ENCODE assay signal across 18 cellular contexts in genomic region chr15:100875976-100876375, GRCh38. TPM values are rescaled to one million over a fixed set of nuclear protein-coding genes. Genes with fewer than 3 reads are reported as not detected.
A peak's percentile ranks its signal among the peaks of the same experiment; 100 is the strongest.
DNase-seq lines count a peak whose midpoint lies in the region; ATAC-seq and TF ChIP-seq lines count a peak whose summit lies in the region.
"Had no signal": no experiment of that assay in that cellular context is flagged by ENCODE, and none has a peak within 500 bp of the region (broad histone marks: within the 10 kb centered on the region; RNA-seq: fewer than 3 reads in every experiment).

No MANE protein-coding gene starts in this region.

- H3K9ac ChIP-seq in neuronal stem cell (ENCODE audit: low read depth, low read length, poor library complexity), result no peak overlapping the region
- H3K9ac ChIP-seq: BLaER1, GM23248 had no signal

- H3K4me1 ChIP-seq in neuronal stem cell (ENCODE audit: control insufficient read depth in 2 of 2, insufficient read depth in 1 of 2, low read depth in 1 of 2, low read length in 2 of 2) (peaks cover 0 to 12% of the 10 kb centered on the region in 2 donors), BE2C (no peaks in the 10 kb centered on the region)

- H3K14ac ChIP-seq in neuronal stem cell (ENCODE audit: low read length), result no peak overlapping the region

- H2AFZ ChIP-seq in neuronal stem cell (ENCODE audit: low read length), result no peak overlapping the region
- H2AFZ ChIP-seq: GM23248 had no signal

- H2BK12ac ChIP-seq in neuronal stem cell (ENCODE audit: low read length), result no peak overlapping the region

- no peak overlapping the region for H2BK5ac ChIP-seq in neuronal stem cell (ENCODE audit: low read length)

- H3K27me3 ChIP-seq in neuronal stem cell (ENCODE audit: control insufficient read depth in 3 of 3, insufficient read depth in 3 of 3, low read depth in 1 of 3, low read length in 3 of 3) (peaks cover 8 to 53% (median 27%) of the 10 kb centered on the region in 3 experiments), BE2C (peaks cover 17% of the 10 kb centered on the region)

- no peak overlapping the region for H3K4me2 ChIP-seq in neuronal stem cell (ENCODE audit: insufficient read depth, low read length, poor library complexity, severe bottlenecking)
- H3K4me2 ChIP-seq: BLaER1 had no signal

- H4K8ac ChIP-seq in neuronal stem cell (ENCODE audit: low read depth, low read length), result no peak overlapping the region

- H3K36me3 ChIP-seq in neuronal stem cell (replicated peaks in 1 of 2; ENCODE audit: control insufficient read depth in 2 of 2, insufficient read depth in 2 of 2, low read length in 2 of 2), result no peaks in the 10 kb centered on the region
- no peaks in the 10 kb centered on the region for H3K36me3 ChIP-seq in BE2C
- H3K36me3 ChIP-seq: BLaER1 had no signal

- ATAC-seq in Right ventricle myocardium inferior, result no peak
- ATAC-seq in Right ventricle myocardium superior (ENCODE audit: poor library complexity), result no peak
- ATAC-seq: GM12878, HCT116 had no signal

- H3K27ac ChIP-seq in neuronal stem cell (replicated peaks; ENCODE audit: low read length), result no peak overlapping the region
- H3K27ac ChIP-seq: BLaER1, C4-2B, GM23248 had no signal

- H3K23ac ChIP-seq in neuronal stem cell (ENCODE audit: low read depth, low read length, poor library complexity), result no peak overlapping the region

- no peaks in the 10 kb centered on the region for H3K79me1 ChIP-seq in neuronal stem cell (ENCODE audit: low read depth, low read length)

- H3K4ac ChIP-seq in neuronal stem cell (ENCODE audit: low read length), result no peak overlapping the region

- DNase-seq in Right ventricle myocardium inferior (ENCODE audit: missing footprints) (peak; percentile 62), Right ventricle myocardium superior (no peak), epithelial cell of esophagus (ENCODE audit: low read depth) (peak; percentile 45), neuronal stem cell (ENCODE audit: low spot score) (no peak), BE2C (no peak), NCI-H2029 (lab: John Stamatoyannopoulos, UW) (no peak)
- DNase-seq: CD4-positive, alpha-beta T cell; CD8-positive, alpha-beta memory T cell; DMS 273 treated with DMSO at 0.1 percent for 48 hours; DMS79; EL; GDM1; GM23248; H9 had no signal

- H2BK15ac ChIP-seq in neuronal stem cell (ENCODE audit: low read length), result no peak overlapping the region

- no peak overlapping the region for H3K4me3 ChIP-seq in epithelial cell of esophagus (ENCODE audit: low read length)
- H3K4me3 ChIP-seq in neuronal stem cell (ENCODE audit: low read length in 2 of 2), result no peak overlapping the region
- H3K4me3 ChIP-seq in BE2C (ENCODE audit: low read depth, low read length), result no peak overlapping the region
- H3K4me3 ChIP-seq: BLaER1, GM12878, GM23248 had no signal

- H3K9me3 ChIP-seq in neuronal stem cell (replicated peaks in 1 of 2; ENCODE audit: control insufficient read depth in 2 of 2, insufficient read depth in 1 of 2, low read depth in 1 of 2, low read length in 2 of 2) (peaks cover 0 to 5% of the 10 kb centered on the region in 2 donors), BE2C (no peaks in the 10 kb centered on the region)

- WGBS in neuronal stem cell (ENCODE audit: extremely low coverage in 2 of 2, insufficient read length in 2 of 2, insufficient replicate concordance in 1 of 2), 2 donors, result no CpG with 5 or more reads among the region's 7 CpGs

- H2AK5ac ChIP-seq in neuronal stem cell (ENCODE audit: low read depth, low read length), result no peak overlapping the region

- H3K18ac ChIP-seq in neuronal stem cell (ENCODE audit: low read length), result peak overlapping the region; percentile 65

- H4K91ac ChIP-seq in neuronal stem cell (ENCODE audit: low read depth, low read length, poor library complexity), result no peak overlapping the region

- intact Hi-C loops in Right ventricle myocardium inferior (cut with DNase I) (no loop called here), Right ventricle myocardium superior (cut with DNase I) (loop anchor here (10.0 kb wide), 1 partner anchor 59 kb away; no protein-coding TSS in a partner anchor)

- TF ChIP-seq CTCF in epithelial cell of esophagus (IDR thresholded peaks at IDR 0.05; ENCODE audit: insufficient read depth, low read depth, low read length, missing control alignments) (no peak), BE2C (IDR thresholded peaks at IDR 0.05; ENCODE audit: low read depth, low read length) (no peak)

- no peak overlapping the region for H2BK120ac ChIP-seq in neuronal stem cell (ENCODE audit: low read depth, low read length)

RNA-seq across cellular contexts. Expression of gene ALDH1A3, which starts 3.7 kb away (rescaled TPM):
- total RNA-seq in Right ventricle myocardium inferior (3.7 TPM), Right ventricle myocardium superior (2.9 TPM)
- 0.52 TPM for polyA plus RNA-seq in neuronal stem cell (2013, experiment 1 of 2)
- 0.64 TPM for polyA plus RNA-seq in neuronal stem cell (2013, experiment 2 of 2)
- polyA plus RNA-seq in BE2C (2012; ENCODE audit: insufficient read depth, insufficient read length, low read depth), result not detected
- total RNA-seq: CD4-positive, alpha-beta T cell; CD8-positive, alpha-beta memory T cell had no signal
- polyA plus RNA-seq: CD8-positive, alpha-beta memory T cell had no signal

RNA-seq across cellular contexts. Expression of gene LRRK1, which starts 43.2 kb away (rescaled TPM):
- 2.7 TPM for total RNA-seq in Right ventricle myocardium inferior
- total RNA-seq in Right ventricle myocardium superior, result 3.0 TPM
- polyA plus RNA-seq in neuronal stem cell (2013, experiment 1 of 2), result 0.13 TPM
- polyA plus RNA-seq in neuronal stem cell (2013, experiment 2 of 2), result 0.08 TPM
- 0.09 TPM for polyA plus RNA-seq in BE2C (2012; ENCODE audit: insufficient read depth, insufficient read length, low read depth)
- polyA plus RNA-seq: CD8-positive, alpha-beta memory T cell had no signal

Comparison
In these comparisons a context has a peak if more than half of its experiments do, and no peak if none do; other contexts are left out.
1. DNase-seq: peak in Right ventricle myocardium inferior (single experiment) and epithelial cell of esophagus (single experiment); none in Right ventricle myocardium superior (single experiment), neuronal stem cell (single experiment), BE2C (single experiment) and NCI-H2029 (single experiment).